ENCODE assay signal across 8 cellular contexts in the genomic region with DNA sequence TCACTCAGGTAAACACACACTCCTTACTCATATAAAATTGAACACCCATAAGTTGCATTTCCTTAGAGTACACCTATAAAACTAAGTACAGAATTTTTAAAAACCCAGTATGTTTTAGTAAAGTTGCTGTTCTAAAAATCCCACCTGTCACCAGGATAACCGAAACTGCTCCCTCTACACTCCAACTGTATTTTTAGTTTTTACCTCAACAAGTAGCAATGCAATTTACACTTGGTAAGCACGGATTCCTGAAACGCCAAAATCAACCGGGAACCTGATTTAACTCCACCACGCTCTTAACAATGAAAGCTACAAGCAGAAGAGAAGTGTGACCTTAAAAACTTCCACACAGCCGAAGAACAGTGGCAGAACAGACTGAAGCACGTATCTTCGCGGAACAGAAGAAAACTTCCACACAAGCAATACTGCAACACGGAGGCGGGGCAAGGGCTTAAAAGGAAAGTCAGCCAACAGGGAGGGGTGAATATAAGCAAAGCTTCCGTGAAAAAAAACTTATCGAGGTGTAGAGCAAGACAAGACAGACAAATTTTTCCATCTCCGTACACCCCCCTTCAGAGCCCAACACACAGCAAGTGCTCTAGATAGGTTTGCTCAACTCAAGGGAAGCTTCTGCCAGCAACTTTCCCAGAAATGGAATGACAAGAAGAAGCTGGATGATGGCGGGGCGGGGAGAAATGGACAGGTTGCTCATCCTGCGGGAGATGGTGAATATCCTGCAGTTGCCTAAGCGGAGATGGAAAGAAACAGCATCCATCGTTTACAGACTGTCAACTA. TPM values are rescaled to one million over a fixed set of nuclear protein-coding genes. Genes with fewer than 3 reads are reported as not detected.
DNase-seq lines count a peak whose midpoint lies in the region; ATAC-seq and TF ChIP-seq lines count a peak whose summit lies in the region.

No MANE protein-coding gene starts in this region.

- H3K9me2 ChIP-seq in PC-3 (replicated peaks; ENCODE audit: low read length), result no peaks in the 10 kb centered on the region

- no peaks in the 10 kb centered on the region for H3F3A ChIP-seq in PC-3 (ENCODE audit: low read length, unreplicated experiment)

- TSS peak; percentile 49 for BruUV-seq in PC-3 (replicated peaks; lab: Mats Ljungman, UMichigan)

- H3K79me2 ChIP-seq in PC-3 (ENCODE audit: low read length), result peaks cover 61% of the 10 kb centered on the region

- peak overlapping the region; percentile 88 to 91 for H3K4me3 Mint-ChIP-seq in activated T-cell treated with anti-CD3 and anti-CD28 coated beads, Interleukin-2, amount 50 U/mL, for 72 hours
- peak overlapping the region; percentile 91 for H3K4me3 Mint-ChIP-seq in neural crest cell

- intact Hi-C loops in PC-3 (cut with micrococcal nuclease), result loop anchor here (1.0 to 2.0 kb wide), 3 partner anchors 26 to 53 kb away; no protein-coding TSS in a partner anchor

- no peaks in the 10 kb centered on the region for H3K9me3 Mint-ChIP-seq in activated T-cell treated with anti-CD3 and anti-CD28 coated beads, Interleukin-2, amount 50 U/mL, for 72 hours
- no peaks in the 10 kb centered on the region for H3K9me3 Mint-ChIP-seq in neural crest cell

- no peaks in the 10 kb centered on the region for H3K9me3 ChIP-seq in PC-3 (ENCODE audit: low read length)

- H3K4me3 ChIP-seq in PC-3 (ENCODE audit: low read length) (peak overlapping the region; percentile 85), fibroblast of mammary gland (ENCODE audit: control insufficient read depth, low read depth, low read length) (peak overlapping the region; percentile 83)

- ATAC-seq in PC-3 (peak; percentile 23), HG02973 (IDR thresholded peaks at IDR 0.05; ENCODE audit: unreplicated experiment) (no peak)
- peak; percentile 23 to 29 for ATAC-seq in activated T-cell treated with anti-CD3 and anti-CD28 coated beads, Interleukin-2, amount 50 U/mL, for 72 hours (replicated peaks in 1 of 2)

- no peaks in the 10 kb centered on the region for H3K27me3 ChIP-seq in PC-3 (ENCODE audit: low read length)

- H3K36me3 Mint-ChIP-seq in activated T-cell treated with anti-CD3 and anti-CD28 coated beads, Interleukin-2, amount 50 U/mL, for 72 hours (ENCODE audit: insufficient read depth in 2 of 2), result peaks cover 2 to 3% of the 10 kb centered on the region in 2 donors
- H3K36me3 Mint-ChIP-seq in neural crest cell (ENCODE audit: low read depth), result no peaks in the 10 kb centered on the region

- H3K4me2 ChIP-seq in PC-3 (ENCODE audit: low read length), result peak overlapping the region; percentile 93

- DNase-seq in NCI-H2171 treated with DMSO at 0.1 percent for 48 hours (lab: John Stamatoyannopoulos, UW), result peak; percentile 32
- no peak for DNase-seq in NCI-H2171 (lab: John Stamatoyannopoulos, UW)
- peak; percentile 76 for DNase-seq in PC-3
- DNase-seq in activated T-cell treated with anti-CD3 and anti-CD28 coated beads, Interleukin-2, amount 50 U/mL, for 72 hours, result peak; percentile 62 to 69
- peak; percentile 55 for DNase-seq in fibroblast of mammary gland (ENCODE audit: low read depth)
- DNase-seq in neural crest cell (ENCODE audit: low read depth, low spot score), result no peak
- peak; percentile 45 for DNase-seq in stromal cell of bone marrow (ENCODE audit: low read depth)

- peak overlapping the region; percentile 65 for H3K9ac ChIP-seq in PC-3 (ENCODE audit: low read length)

- TF ChIP-seq CTCF in PC-3 (conservative IDR thresholded peaks at IDR 0.05; ENCODE audit: low read depth, low read length), result no peak
- TF ChIP-seq CTCF in fibroblast of mammary gland (conservative IDR thresholded peaks at IDR 0.05; ENCODE audit: control insufficient read depth, insufficient read depth, low read depth, low read length), result no peak
- no peak for TF ChIP-seq CTCF in neural crest cell (conservative IDR thresholded peaks at IDR 0.05)

- H3K36me3 ChIP-seq in PC-3 (ENCODE audit: low read depth, low read length), result no peaks in the 10 kb centered on the region

- peaks cover 37% of the 10 kb centered on the region for H4K20me1 ChIP-seq in PC-3 (ENCODE audit: low read length)

- no peaks in the 10 kb centered on the region for H3K27me3 Mint-ChIP-seq in activated T-cell treated with anti-CD3 and anti-CD28 coated beads, Interleukin-2, amount 50 U/mL, for 72 hours (ENCODE audit: low read depth)
- peaks cover 2% of the 10 kb centered on the region for H3K27me3 Mint-ChIP-seq in neural crest cell (ENCODE audit: low read depth)

- peak overlapping the region; percentile 42; the same call in 1 of the 2 replicates for H2AFZ ChIP-seq in PC-3 (ENCODE audit: low read length)

- peaks cover 18% of the 10 kb centered on the region for H3K4me1 ChIP-seq in PC-3 (ENCODE audit: insufficient read depth, low read length)

- H3K27ac Mint-ChIP-seq in activated T-cell treated with anti-CD3 and anti-CD28 coated beads, Interleukin-2, amount 50 U/mL, for 72 hours, result peak overlapping the region; percentile 64
- peak overlapping the region; percentile 85 for H3K27ac Mint-ChIP-seq in neural crest cell (ENCODE audit: unreplicated experiment)

- CTCF ChIA-PET in PC-3 (lab: Charles Lee), result interaction anchor here (1.4 kb wide), 1 partner anchor 31 kb away, joined by 4 read pairs; no protein-coding TSS in a partner anchor

- H3K27ac ChIP-seq in PC-3 (ENCODE audit: low read length), result peak overlapping the region; percentile 6; the same call in 1 of the 2 replicates

- H3K4me1 Mint-ChIP-seq in activated T-cell treated with anti-CD3 and anti-CD28 coated beads, Interleukin-2, amount 50 U/mL, for 72 hours (ENCODE audit: low read depth), result peaks cover 57% of the 10 kb centered on the region
- peaks cover 50% of the 10 kb centered on the region for H3K4me1 Mint-ChIP-seq in neural crest cell

- POLR2A ChIA-PET in PC-3 (lab: Charles Lee; ENCODE audit: unreplicated experiment), result interaction anchor here (0.6 to 0.7 kb wide), 2 partner anchors 46 to 73 kb away, joined by 3 to 5 read pairs; no protein-coding TSS in a partner anchor

RNA-seq across cellular contexts. Expression of a gene that starts 1.4 kb away (rescaled TPM):
- total RNA-seq in PC-3 (2014; rRNA removed) (87.8 and 111 TPM in 2 replicates), neural crest cell (102 and 103 TPM in 2 replicates)
- total RNA-seq in activated T-cell treated with anti-CD3 and anti-CD28 coated beads, Interleukin-2, amount 50 U/mL, for 72 hours, result 10 to 100 TPM; 80.5 to 83.3 TPM

RNA-seq across cellular contexts. Expression of a gene that starts 32.5 kb away (rescaled TPM):
- total RNA-seq in PC-3 (2014; rRNA removed) (80.8 and 97.3 TPM in 2 replicates), neural crest cell (33.2 and 34.3 TPM in 2 replicates)
- 10 to 100 TPM; 49.6 to 49.8 TPM for total RNA-seq in activated T-cell treated with anti-CD3 and anti-CD28 coated beads, Interleukin-2, amount 50 U/mL, for 72 hours

Comparison
In these comparisons a context has a peak if more than half of its experiments do, and no peak if none do; other contexts are left out.
1. DNase-seq: peak in NCI-H2171 treated with DMSO at 0.1 percent for 48 hours (single experiment), PC-3 (single experiment), activated T-cell treated with anti-CD3 and anti-CD28 coated beads, Interleukin-2, amount 50 U/mL, for 72 hours (2 of 2), fibroblast of mammary gland (single experiment) and stromal cell of bone marrow (single experiment); none in NCI-H2171 (single experiment) and neural crest cell (single experiment).